9 cellular contexts compared by ENCODE assay signal in genomic region chr2:156598563-156598962, GRCh38.
"Had no signal": no experiment of that assay in that cellular context is flagged by ENCODE, and none has a peak within 500 bp of the region (broad histone marks: within the 10 kb centered on the region; RNA-seq: fewer than 3 reads in every experiment).

No MANE protein-coding gene starts in this region.

- H3K9ac ChIP-seq: GM23248 had no signal

- ATAC-seq: K562 had no signal

- DNase-seq: GM23248, GOT3, H9, HCEC 1CT, IMR-90, KG1 had no signal

- H2AFZ ChIP-seq: GM23248 had no signal

- FAIRE-seq: H54, HTR-8/SVneo, K562 had no signal

- H3K27ac ChIP-seq: GM23248 had no signal

- H3K4me3 ChIP-seq: GM23248, K562 had no signal
